7 cellular contexts compared by ENCODE assay signal in the genomic region with DNA sequence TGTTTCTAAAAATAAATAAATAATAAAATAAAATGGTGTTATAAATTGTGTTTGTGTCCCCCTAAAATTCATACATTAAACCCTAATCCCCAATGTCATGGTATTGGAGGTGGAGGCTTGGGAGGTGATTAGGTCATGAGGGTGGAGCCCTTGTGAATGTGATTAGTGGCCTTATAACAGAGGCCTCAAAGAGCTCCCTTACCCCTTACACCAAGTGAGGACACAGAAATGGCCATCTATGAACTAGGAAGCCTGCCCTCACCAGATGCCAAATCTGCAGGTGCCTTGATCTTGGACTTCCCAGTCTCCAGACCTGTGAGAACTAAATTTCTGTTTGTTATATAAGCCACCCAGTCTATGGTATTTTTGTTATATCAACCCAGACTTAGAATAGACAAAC.
"Had no signal": no experiment of that assay in that cellular context is flagged by ENCODE, and none has a peak within 500 bp of the region (broad histone marks: within the 10 kb centered on the region; RNA-seq: fewer than 3 reads in every experiment).

No MANE protein-coding gene starts in this region.

- DNase-seq: IMR-90, KBM-7, KG1 had no signal

- H3K9ac ChIP-seq: KMS-11 had no signal

- H3K4me2 ChIP-seq: KMS-11 had no signal

- H3K27ac ChIP-seq: HL-60, KMS-11 had no signal

- H3K4me3 ChIP-seq: K562 had no signal

- FAIRE-seq: HTR-8/SVneo, K562 had no signal

- ATAC-seq: K562 had no signal
